In genomic region chr21:45404726-45405270, GRCh38 we compare ENCODE assay signal across 7 cellular contexts. TPM values are rescaled to one million over a fixed set of nuclear protein-coding genes. Genes with fewer than 3 reads are reported as not detected.
DNase-seq lines count a peak whose midpoint lies in the region; FAIRE-seq and TF ChIP-seq lines count a peak whose summit lies in the region.

Gene COL18A1, plus strand, starts transcription at chr21:45405165. Its CDS starts 66 bp downstream, at chr21:45405231.

- peaks cover 43% of the 10 kb centered on the region for H3K79me2 ChIP-seq in SK-N-SH (ENCODE audit: insufficient read depth)

- FAIRE-seq in H54 (lab: Jason Lieb, UNC) = no peak

- TF ChIP-seq POLR2A in H54 (IDR thresholded peaks at IDR 0.05; ENCODE audit: low read depth, low read length) = peak; percentile 84

- H3K27ac Mint-ChIP-seq in immature natural killer cell = peak within 1 kb of the TSS in 2 of 6 donors; percentile 30 to 42

- no peaks in the 10 kb centered on the region for H3K9me2 ChIP-seq in SK-N-SH

- no peaks in the 10 kb centered on the region for H3K27me3 ChIP-seq in SK-N-SH (ENCODE audit: insufficient read depth)

- H3K9me3 Mint-ChIP-seq in immature natural killer cell = peaks cover 0 to 7% (median 3%) of the 10 kb centered on the region in 6 donors

- H3K4me3 Mint-ChIP-seq in immature natural killer cell = peak within 1 kb of the TSS; percentile 81 to 86 (median 82)

- CTCF ChIA-PET in SK-N-SH (lab: Yijun Ruan, JAX) = no interaction called here

- H3K4me1 ChIP-seq in SK-N-SH (ENCODE audit: control insufficient read depth in 1 of 2, insufficient read depth in 2 of 2, low read depth in 1 of 2, low read length in 1 of 2) = peaks cover 6 to 39% of the 10 kb centered on the region in 2 experiments; a peak in 1 of 4 replicates

- peak; percentile 90 for DNase-seq in H54 (ENCODE audit: insufficient read length, low spot score)
- peak; percentile 98 for DNase-seq in SK-N-SH
- DNase-seq in T47D (ENCODE audit: low read depth in 1 of 2, low spot score in 1 of 2) = peak; percentile 69 to 96
- DNase-seq in immature natural killer cell = peak in 1 of 3 donors; percentile 16
- DNase-seq in stimulated activated CD4-positive, alpha-beta T cell treated with anti-CD3 and anti-CD28 coated beads, Interleukin-12 subunit alpha, Interleukin-12 subunit beta, amount 100 ng/mL, for 48 hours (ENCODE audit: low read depth in 2 of 3, low spot score in 1 of 3) = peak in 2 of 3 donors; percentile 17 to 29
- no peak for DNase-seq in amniotic stem cell (lab: John Stamatoyannopoulos, UW)
- DNase-seq in SKM-1 (lab: John Stamatoyannopoulos, UW; ENCODE audit: unreplicated experiment) = no peak

- peaks cover 12% of the 10 kb centered on the region in 2 donors for H3K4me1 Mint-ChIP-seq in immature natural killer cell

- TF ChIP-seq RAD21 in SK-N-SH (IDR thresholded peaks at IDR 0.05; ENCODE audit: low read length) = no peak

- peak within 1 kb of the TSS; percentile 67 to 77 for H3K4me3 ChIP-seq in SK-N-SH (ENCODE audit: low read depth in 2 of 2, low read length in 1 of 2)

- H3K9me3 ChIP-seq in SK-N-SH = peaks cover 8% of the 10 kb centered on the region

- peak within 1 kb of the TSS; percentile 73 for H3K9ac ChIP-seq in SK-N-SH

- peak within 1 kb of the TSS; percentile 76 for H2AFZ ChIP-seq in SK-N-SH (ENCODE audit: low read depth)

- TF ChIP-seq EP300 in SK-N-SH (IDR thresholded peaks at IDR 0.05; ENCODE audit: borderline replicate concordance in 1 of 2, low read depth in 1 of 2, low read length in 1 of 2) = no peak

- WGBS in SK-N-SH (ENCODE audit: low lambda C conversion rate) = 4% methylated on average over 8 of the region's 70 CpGs

- POLR2A ChIA-PET in SK-N-SH (lab: Yijun Ruan, JAX) = no interaction called here

- no peak for TF ChIP-seq CTCF in SK-N-SH (IDR thresholded peaks at IDR 0.05)

- peak within 1 kb of the TSS; percentile 99 for H3K4me2 ChIP-seq in SK-N-SH

- H3F3A ChIP-seq in SK-N-SH (replicated peaks; ENCODE audit: insufficient read depth) = peaks cover 5% of the 10 kb centered on the region

- in situ Hi-C loops in T47D (cut with HindIII; ENCODE audit: low pct_unique_long_range_greater_than_20kb, low sequenced_read_pairs) = no loop called here

- peaks cover 18 to 37% (median 24%) of the 10 kb centered on the region in 3 donors for H3K27me3 Mint-ChIP-seq in immature natural killer cell (ENCODE audit: low read depth in 3 of 3)

- peaks cover 36% of the 10 kb centered on the region for H4K20me1 ChIP-seq in SK-N-SH (ENCODE audit: insufficient read depth)

- peaks cover 5 to 6% of the 10 kb centered on the region in 2 experiments for H3K36me3 ChIP-seq in SK-N-SH (replicated peaks in 1 of 2; ENCODE audit: control insufficient read depth in 1 of 2, insufficient read depth in 2 of 2, low read length in 1 of 2)

- peak within 1 kb of the TSS; percentile 48 to 58; a peak in 3 of 4 replicates for H3K27ac ChIP-seq in SK-N-SH (ENCODE audit: low read depth in 2 of 2, low read length in 1 of 2)

- H3K36me3 Mint-ChIP-seq in immature natural killer cell = peaks cover 0 to 6% (median 2%) of the 10 kb centered on the region in 3 donors

TF ChIP-seq in SK-N-SH, 30 proteins besides CTCF, POLR2A, EP300 and RAD21:
- no peak for TF ChIP-seq SMC3 (IDR thresholded peaks at IDR 0.05; ENCODE audit: low read depth, low read length)
- TF ChIP-seq TAF1 (IDR thresholded peaks at IDR 0.05; ENCODE audit: borderline replicate concordance, low read depth, low read length) = 0 out of 2 replicates have a peak, but pooled peaks have one; percentile 7
- TF ChIP-seq POLR2AphosphoS5 (IDR thresholded peaks at IDR 0.05; ENCODE audit: low read depth, low read length) = peak; percentile 20; the same call in 1 of the 2 replicates
- no peak for TF ChIP-seq RXRA (IDR thresholded peaks at IDR 0.05; ENCODE audit: borderline replicate concordance, low read depth)

RNA-seq across cellular contexts. Expression of gene COL18A1, which starts in this region (rescaled TPM):
- polyA plus RNA-seq in SK-N-SH (2012; rRNA removed) (93.6 and 118 TPM in 2 replicates), immature natural killer cell (1 to 10 TPM in 1 of 3 donors, under 1 TPM in 2; 0.30 to 1.8 (median 0.46) TPM)
- polyA plus RNA-seq in SK-N-SH (2012; cell fraction: cytosol; rRNA removed) = 51.8 and 89.1 TPM in 2 replicates
- polyA plus RNA-seq in SK-N-SH (2012; cell fraction: nucleus; rRNA removed) = 287 and 525 TPM in 2 replicates

Comparison
In these comparisons a context has a peak if more than half of its experiments do, and no peak if none do; other contexts are left out.
1. RNA of gene COL18A1 (polyA plus RNA-seq): 51.8 to 525 TPM in SK-N-SH; 0.30 to 1.8 TPM in immature natural killer cell; every median in the first group is over 10 times any median in the second.
2. DNase-seq: peak in H54 (single experiment), SK-N-SH (single experiment), T47D (2 of 2) and stimulated activated CD4-positive, alpha-beta T cell treated with anti-CD3 and anti-CD28 coated beads, Interleukin-12 subunit alpha, Interleukin-12 subunit beta, amount 100 ng/mL, for 48 hours (2 of 3); none in amniotic stem cell (single experiment) and SKM-1 (single experiment).